ENCODE assay signal across 19 cellular contexts in genomic region chr19:13005253-13005652, GRCh38. TPM values are rescaled to one million over a fixed set of nuclear protein-coding genes. Genes with fewer than 3 reads are reported as not detected.
DNase-seq lines count a peak whose midpoint lies in the region; ATAC-seq and TF ChIP-seq lines count a peak whose summit lies in the region.
"Had no signal": no experiment of that assay in that cellular context is flagged by ENCODE, and none has a peak within 500 bp of the region (broad histone marks: within the 10 kb centered on the region; RNA-seq: fewer than 3 reads in every experiment).

No MANE protein-coding gene starts in this region.

- H3K9me3 Mint-ChIP-seq in IgD-negative memory B cell (no peaks in the 10 kb centered on the region), brain (peaks cover 0 to 9% (median 3%) of the 10 kb centered on the region in 5 experiments)
- H3K9me3 Mint-ChIP-seq: activated CD4-positive, alpha-beta memory T cell treated with anti-CD3 and anti-CD28 coated beads, Interleukin-2, amount 10 ng/mL, durations not matched to agents 7 days and 5 days; central memory CD8-positive, alpha-beta T cell; GM23338 had no signal

- H3K4me2 ChIP-seq in mesenchymal stem cell (ENCODE audit: low read length, poor library complexity, severe bottlenecking): no peak overlapping the region
- H3K4me2 ChIP-seq: GM23338 had no signal

- no peak for TF ChIP-seq CTCF in brain (conservative IDR thresholded peaks at IDR 0.05)

- H3K23ac ChIP-seq in mesenchymal stem cell (ENCODE audit: low read length in 2 of 2): no peak overlapping the region

- H3K27ac Mint-ChIP-seq in IgD-negative memory B cell (peak overlapping the region in 2 of 3 donors; percentile 9 to 42), brain (peak overlapping the region in 3 of 5 experiments; percentile 89 to 100 (median 100))
- H3K27ac Mint-ChIP-seq: activated CD4-positive, alpha-beta memory T cell treated with anti-CD3 and anti-CD28 coated beads, Interleukin-2, amount 10 ng/mL, durations not matched to agents 7 days and 5 days; GM23338 had no signal

- H3K36me3 ChIP-seq in mesenchymal stem cell (ENCODE audit: control insufficient read depth in 1 of 2, insufficient read depth in 2 of 2, low read depth in 1 of 2, low read length in 2 of 2): peaks cover 6 to 10% of the 10 kb centered on the region in 2 experiments

- H3K36me3 Mint-ChIP-seq in IgD-negative memory B cell (peaks cover under 1% of the 10 kb centered on the region), brain (no peaks in the 10 kb centered on the region)

- H3K4me1 ChIP-seq in mesenchymal stem cell (ENCODE audit: control insufficient read depth, insufficient read depth, low read depth, low read length): peaks cover 8% of the 10 kb centered on the region

- DNase-seq in mesenchymal stem cell: no peak
- no peak for DNase-seq in ecto neural progenitor cell (ENCODE audit: low spot score)
- no peak for DNase-seq in GM19238 (ENCODE audit: insufficient read length, low spot score)
- no peak for DNase-seq in activated CD8-positive, alpha-beta memory T cell treated with anti-CD3 and anti-CD28 coated beads, Interleukin-2, amount 50 U/mL, for 4 hours
- DNase-seq: activated CD4-positive, alpha-beta memory T cell treated with anti-CD3 and anti-CD28 coated beads, Interleukin-2, amount 10 ng/mL, durations not matched to agents 7 days and 5 days; amniotic stem cell; erythroblast; NCI-H2029; stimulated activated CD4-positive, alpha-beta T cell treated with anti-CD3 and anti-CD28 coated beads, Interleukin-15, amount 100 ng/mL, for 24 hours; T-helper 9 cell had no signal

- H2BK12ac ChIP-seq in mesenchymal stem cell (ENCODE audit: low read length in 2 of 2): no peak overlapping the region

- WGBS in mesenchymal stem cell: 88% methylated on average over 4 of the region's 4 CpGs

- H3K4me3 ChIP-seq in mesenchymal stem cell (ENCODE audit: insufficient read depth in 1 of 2, low read depth in 1 of 2, low read length in 2 of 2): no peak overlapping the region
- H3K4me3 ChIP-seq: GM23338, tibial nerve had no signal

- no peaks in the 10 kb centered on the region for H3K9me3 ChIP-seq in mesenchymal stem cell (ENCODE audit: control insufficient read depth, low read length)
- H3K9me3 ChIP-seq: tibial nerve had no signal

- H3K9ac ChIP-seq in mesenchymal stem cell (ENCODE audit: low read length): peak overlapping the region; percentile 48

- H3K27me3 Mint-ChIP-seq in IgD-negative memory B cell: peaks cover 23% of the 10 kb centered on the region
- peaks cover 80% of the 10 kb centered on the region for H3K27me3 Mint-ChIP-seq in brain

- H3K4ac ChIP-seq in mesenchymal stem cell (ENCODE audit: low read depth in 1 of 2, low read length in 2 of 2): no peak overlapping the region

- H3K27ac ChIP-seq in mesenchymal stem cell (ENCODE audit: low read length, poor library complexity, severe bottlenecking) (no peak overlapping the region), temporal lobe (ENCODE audit: low read depth, low read length) (peak overlapping the region; percentile 86)

- H3K18ac ChIP-seq in mesenchymal stem cell (ENCODE audit: low read depth in 1 of 2, low read length in 2 of 2): no peak overlapping the region

- ATAC-seq in HG03520 (IDR thresholded peaks at IDR 0.05; ENCODE audit: unreplicated experiment): no peak
- ATAC-seq: GM23338, left lobe of liver had no signal

- H2AK5ac ChIP-seq in mesenchymal stem cell (ENCODE audit: low read length, severe bottlenecking): no peak overlapping the region

- no peak overlapping the region for H2BK120ac ChIP-seq in mesenchymal stem cell (ENCODE audit: low read depth, low read length)

- no peak overlapping the region for H2BK5ac ChIP-seq in mesenchymal stem cell (ENCODE audit: low read depth, low read length, poor library complexity, severe bottlenecking)

- H3K4me3 Mint-ChIP-seq in IgD-negative memory B cell: no peak overlapping the region
- H3K4me3 Mint-ChIP-seq in brain: peak overlapping the region in 2 of 5 experiments; percentile 34 to 48
- H3K4me3 Mint-ChIP-seq: activated CD4-positive, alpha-beta memory T cell treated with anti-CD3 and anti-CD28 coated beads, Interleukin-2, amount 10 ng/mL, durations not matched to agents 7 days and 5 days; central memory CD8-positive, alpha-beta T cell; GM23338 had no signal

- H3K14ac ChIP-seq in mesenchymal stem cell (ENCODE audit: low read length in 2 of 2): no peak overlapping the region

- H4K8ac ChIP-seq in mesenchymal stem cell (ENCODE audit: low read length): no peak overlapping the region

- H2AFZ ChIP-seq in mesenchymal stem cell (ENCODE audit: low read depth, low read length): no peak overlapping the region
- H2AFZ ChIP-seq: GM23338 had no signal

- peaks cover 0 to 4% (median 0%) of the 10 kb centered on the region in 3 donors for H3K4me1 Mint-ChIP-seq in IgD-negative memory B cell
- peaks cover 5% of the 10 kb centered on the region for H3K4me1 Mint-ChIP-seq in brain
- H3K4me1 Mint-ChIP-seq: activated CD4-positive, alpha-beta memory T cell treated with anti-CD3 and anti-CD28 coated beads, Interleukin-2, amount 10 ng/mL, durations not matched to agents 7 days and 5 days had no signal

- no peak overlapping the region for H2BK15ac ChIP-seq in mesenchymal stem cell (ENCODE audit: low read depth, poor library complexity, severe bottlenecking)

- H3K79me1 ChIP-seq in mesenchymal stem cell (replicated peaks; ENCODE audit: low read length, poor library complexity, severe bottlenecking): no peaks in the 10 kb centered on the region

- no peak overlapping the region for H4K91ac ChIP-seq in mesenchymal stem cell (ENCODE audit: low read length)

- H3K27me3 ChIP-seq in mesenchymal stem cell (ENCODE audit: control insufficient read depth in 1 of 2, insufficient read depth in 1 of 2, low read length in 2 of 2): peaks cover 0 to 63% of the 10 kb centered on the region in 2 experiments
- H3K27me3 ChIP-seq: tibial nerve had no signal

RNA-seq across cellular contexts. Expression of gene NFIX, which starts 10.0 kb away (rescaled TPM):
- 0.09 TPM for polyA plus RNA-seq in IgD-negative memory B cell
- 239 TPM for polyA plus RNA-seq in brain (ENCODE audit: insufficient read depth, low read depth, low replicate concordance)
- 4.6 TPM for polyA plus RNA-seq in mesenchymal stem cell (2013, experiment 1 of 2)
- 4.6 TPM for polyA plus RNA-seq in mesenchymal stem cell (2013, experiment 2 of 2)
- 185 TPM for total RNA-seq in temporal lobe

RNA-seq across cellular contexts. Expression of gene DAND5, which starts 35.9 kb away (rescaled TPM):
- not detected for polyA plus RNA-seq in IgD-negative memory B cell
- polyA plus RNA-seq in brain (ENCODE audit: insufficient read depth, low read depth, low replicate concordance): 0.56 TPM
- polyA plus RNA-seq in mesenchymal stem cell (2013, experiment 1 of 2): 0.01 TPM
- polyA plus RNA-seq in mesenchymal stem cell (2013, experiment 2 of 2): not detected
- total RNA-seq in temporal lobe: not detected
- total RNA-seq: glomerular endothelial cell, left lobe of liver, tibial nerve had no signal

RNA-seq across cellular contexts. Expression of gene GADD45GIP1, which starts 48.2 kb away (rescaled TPM):
- 84.1 TPM for polyA plus RNA-seq in IgD-negative memory B cell
- 73.8 TPM for polyA plus RNA-seq in brain (ENCODE audit: insufficient read depth, low read depth, low replicate concordance)
- polyA plus RNA-seq in mesenchymal stem cell (2013, experiment 1 of 2): 47.1 TPM
- polyA plus RNA-seq in mesenchymal stem cell (2013, experiment 2 of 2): 47.3 TPM
- 13.5 TPM for total RNA-seq in temporal lobe

RNA-seq across cellular contexts. Expression of gene RAD23A, which starts 59.6 kb away (rescaled TPM):
- polyA plus RNA-seq in IgD-negative memory B cell (132 TPM), brain (ENCODE audit: insufficient read depth, low read depth, low replicate concordance) (343 TPM)
- polyA plus RNA-seq in mesenchymal stem cell (2013, experiment 1 of 2): 112 TPM
- 113 TPM for polyA plus RNA-seq in mesenchymal stem cell (2013, experiment 2 of 2)
- total RNA-seq in temporal lobe: 26.1 TPM

Comparison
In these comparisons a context has a peak if more than half of its experiments do, and no peak if none do; other contexts are left out.
1. RNA of gene NFIX, which starts 10.0 kb away (polyA plus RNA-seq): 239 TPM in brain (single experiment); 0.09 TPM in IgD-negative memory B cell (single experiment); every median in the first group is over 100 times any median in the second.